8 cellular contexts compared by ENCODE assay signal in genomic region chr10:125896088-125896934, GRCh38. TPM values are rescaled to one million over a fixed set of nuclear protein-coding genes. Genes with fewer than 3 reads are reported as not detected.
DNase-seq lines count a peak whose midpoint lies in the region; ATAC-seq and TF ChIP-seq lines count a peak whose summit lies in the region.
"Not testable (repeated sequence)": the region's sequence is repeated elsewhere in the genome, so short reads cannot be mapped to it uniquely, and the experiment has no call there.

A gene with protein sequence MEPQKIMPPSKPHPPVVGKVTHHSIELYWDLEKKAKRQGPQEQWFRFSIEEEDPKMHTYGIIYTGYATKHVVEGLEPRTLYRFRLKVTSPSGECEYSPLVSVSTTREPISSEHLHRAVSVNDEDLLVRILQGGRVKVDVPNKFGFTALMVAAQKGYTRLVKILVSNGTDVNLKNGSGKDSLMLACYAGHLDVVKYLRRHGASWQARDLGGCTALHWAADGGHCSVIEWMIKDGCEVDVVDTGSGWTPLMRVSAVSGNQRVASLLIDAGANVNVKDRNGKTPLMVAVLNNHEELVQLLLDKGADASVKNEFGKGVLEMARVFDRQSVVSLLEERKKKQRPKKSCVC (plus strand): TSS chr10:125896564. CDS start chr10:125896643, 79 bp downstream.

- H3K4me3 Mint-ChIP-seq in natural killer cell treated with Interleukin-12 subunit alpha and Interleukin-12 subunit beta and Interleukin-15 and Interleukin-18, amount 100 ng/mL, for 72 hours: peak within 1 kb of the TSS; percentile 93
- H3K4me3 Mint-ChIP-seq in stimulated activated effector memory CD8-positive, alpha-beta T cell treated with anti-CD3 and anti-CD28 coated beads, Interleukin-12 subunit alpha, Interleukin-12 subunit beta, amount 100 ng/mL, for 72 hours: peak within 1 kb of the TSS; percentile 73

- H3K36me3 ChIP-seq in DOHH2 (ENCODE audit: control insufficient read depth, low read length); GM23248 (ENCODE audit: low read depth); SJSA1: not testable (repeated sequence)

- peak within 1 kb of the TSS; percentile 75 for H3K4me2 ChIP-seq in DOHH2 (ENCODE audit: low read length)
- peak within 1 kb of the TSS; percentile 83 for H3K4me2 ChIP-seq in GM23248 (ENCODE audit: unreplicated experiment)

- in situ Hi-C loops in GM23248 (cut with MboI); KBM-7 (cut with MboI; ENCODE audit: low pct_unique_long_range_greater_than_20kb, low sequenced_read_pairs): not testable (repeated sequence)

- not testable (repeated sequence) for H3K9me2 ChIP-seq in DOHH2 (replicated peaks; ENCODE audit: control insufficient read depth, low read length); GM23248 (ENCODE audit: insufficient read depth)

- H3F3A ChIP-seq in DOHH2 (ENCODE audit: control insufficient read depth, insufficient read depth): not testable (repeated sequence)
- peaks cover 13% of the 10 kb centered on the region for H3F3A ChIP-seq in GM23248 (ENCODE audit: insufficient read depth)

- not testable (repeated sequence) for H4K20me1 ChIP-seq in DOHH2 (ENCODE audit: control insufficient read depth, insufficient read depth, low read depth, low read length); GM23248 (ENCODE audit: insufficient read depth)

- not testable (repeated sequence) for TF ChIP-seq CTCF in DOHH2 (IDR thresholded peaks at IDR 0.05; ENCODE audit: low read depth, low read length, poor library complexity, severe bottlenecking); foreskin fibroblast (IDR thresholded peaks at IDR 0.05; ENCODE audit: low read depth, low read length)

- H2AFZ ChIP-seq in GM23248: peak within 1 kb of the TSS; percentile 89

- H3K27ac ChIP-seq in DOHH2 (ENCODE audit: low read depth, low read length): not testable (repeated sequence)
- H3K27ac ChIP-seq in GM23248 (peak within 1 kb of the TSS; percentile 84), SJSA1 (peak within 1 kb of the TSS; percentile 65)

- not testable (repeated sequence) for H3K9me3 ChIP-seq in DOHH2 (ENCODE audit: control insufficient read depth, insufficient read depth, low read length); GM23248 (ENCODE audit: low read depth); SJSA1 (replicated peaks)

- H3K4me3 ChIP-seq in DOHH2 (ENCODE audit: low read length) (peak within 1 kb of the TSS; percentile 77), GM23248 (peak within 1 kb of the TSS; percentile 88), SJSA1 (peak within 1 kb of the TSS; percentile 90), foreskin fibroblast (ENCODE audit: low read depth in 1 of 2, low read length in 2 of 2) (peak within 1 kb of the TSS; percentile 70 to 80)

- not testable (repeated sequence) for H3K27me3 ChIP-seq in DOHH2 (ENCODE audit: control insufficient read depth, low read length); GM23248 (replicated peaks; ENCODE audit: insufficient read depth); SJSA1 (replicated peaks)

- H3K79me2 ChIP-seq in DOHH2 (ENCODE audit: control insufficient read depth, low read length): not testable (repeated sequence)
- peaks cover 57% of the 10 kb centered on the region for H3K79me2 ChIP-seq in GM23248 (ENCODE audit: insufficient read depth)

- DNase-seq in GM23248 (peak; percentile 87), KBM-7 (peak; percentile 82), SJSA1 (ENCODE audit: low read depth in 1 of 2, low spot score in 2 of 2) (peak; percentile 82 to 90), activated gamma-delta T cell treated with Interleukin-2 at 50 U/mL for 16 hours (peak; percentile 76), foreskin fibroblast (peak; percentile 84 to 94)
- peak; percentile 90 for DNase-seq in natural killer cell treated with Interleukin-12 subunit alpha and Interleukin-12 subunit beta and Interleukin-15 and Interleukin-18, amount 100 ng/mL, for 72 hours (ENCODE audit: low spot score)
- peak; percentile 62 to 86 for DNase-seq in stimulated activated effector memory CD8-positive, alpha-beta T cell treated with anti-CD3 and anti-CD28 coated beads, Interleukin-12 subunit alpha, Interleukin-12 subunit beta, amount 100 ng/mL, for 72 hours (ENCODE audit: low spot score in 2 of 2)

- H3K27me3 Mint-ChIP-seq in natural killer cell treated with Interleukin-12 subunit alpha and Interleukin-12 subunit beta and Interleukin-15 and Interleukin-18, amount 100 ng/mL, for 72 hours: not testable (repeated sequence)

- 23 to 35% methylated on average over 80 to 82 of the region's 106 CpGs for WGBS in GM23248 (ENCODE audit: low coverage in 1 of 2, low lambda C conversion rate in 2 of 2, missing lambda C conversion rate in 2 of 2), 2 experiments

- not testable (repeated sequence) for H3K36me3 Mint-ChIP-seq in natural killer cell treated with Interleukin-12 subunit alpha and Interleukin-12 subunit beta and Interleukin-15 and Interleukin-18, amount 100 ng/mL, for 72 hours
- H3K36me3 Mint-ChIP-seq in stimulated activated effector memory CD8-positive, alpha-beta T cell treated with anti-CD3 and anti-CD28 coated beads, Interleukin-12 subunit alpha, Interleukin-12 subunit beta, amount 100 ng/mL, for 72 hours: peaks cover 13% of the 10 kb centered on the region

- H3K9me3 Mint-ChIP-seq in natural killer cell treated with Interleukin-12 subunit alpha and Interleukin-12 subunit beta and Interleukin-15 and Interleukin-18, amount 100 ng/mL, for 72 hours; stimulated activated effector memory CD8-positive, alpha-beta T cell treated with anti-CD3 and anti-CD28 coated beads, Interleukin-12 subunit alpha, Interleukin-12 subunit beta, amount 100 ng/mL, for 72 hours: not testable (repeated sequence)

- ATAC-seq in natural killer cell treated with Interleukin-12 subunit alpha and Interleukin-12 subunit beta and Interleukin-15 and Interleukin-18, amount 100 ng/mL, for 72 hours: peak; percentile 90 to 94
- ATAC-seq in stimulated activated effector memory CD8-positive, alpha-beta T cell treated with anti-CD3 and anti-CD28 coated beads, Interleukin-12 subunit alpha, Interleukin-12 subunit beta, amount 100 ng/mL, for 72 hours: peak; percentile 89

- H3K9ac ChIP-seq in GM23248: peak within 1 kb of the TSS; percentile 89

- H3K4me1 ChIP-seq in DOHH2 (ENCODE audit: control insufficient read depth, low read length); SJSA1 (replicated peaks): not testable (repeated sequence)
- peaks cover 17% of the 10 kb centered on the region; the same call in 1 of the 2 replicates for H3K4me1 ChIP-seq in GM23248 (ENCODE audit: insufficient read depth)

- H3K4me1 Mint-ChIP-seq in natural killer cell treated with Interleukin-12 subunit alpha and Interleukin-12 subunit beta and Interleukin-15 and Interleukin-18, amount 100 ng/mL, for 72 hours (ENCODE audit: low read depth in 2 of 2): peaks cover 11 to 13% of the 10 kb centered on the region in 2 donors
- peaks cover 13% of the 10 kb centered on the region for H3K4me1 Mint-ChIP-seq in stimulated activated effector memory CD8-positive, alpha-beta T cell treated with anti-CD3 and anti-CD28 coated beads, Interleukin-12 subunit alpha, Interleukin-12 subunit beta, amount 100 ng/mL, for 72 hours

- H3K27ac Mint-ChIP-seq in natural killer cell treated with Interleukin-12 subunit alpha and Interleukin-12 subunit beta and Interleukin-15 and Interleukin-18, amount 100 ng/mL, for 72 hours: peak within 1 kb of the TSS; percentile 69 to 85
- H3K27ac Mint-ChIP-seq in stimulated activated effector memory CD8-positive, alpha-beta T cell treated with anti-CD3 and anti-CD28 coated beads, Interleukin-12 subunit alpha, Interleukin-12 subunit beta, amount 100 ng/mL, for 72 hours: peak within 1 kb of the TSS; percentile 91

RNA-seq across cellular contexts. Expression of the gene that starts here (rescaled TPM):
- total RNA-seq in GM23248 (2014; rRNA removed; shearing (Covaris generic)): 4.3 and 13.3 TPM in 2 replicates
- 7.9 and 10.2 TPM in 2 replicates for polyA plus RNA-seq in GM23248 (2016; fragmentation: Nextera tagmentation; extraction: Ambion mirVana)
- total RNA-seq in SJSA1 (2014; rRNA removed; shearing (Covaris generic)): 0.18 TPM in 1 of 2 replicates, not detected in the other
- total RNA-seq in natural killer cell treated with Interleukin-12 subunit alpha and Interleukin-12 subunit beta and Interleukin-15 and Interleukin-18, amount 100 ng/mL, for 72 hours: not detected

Comparison
In these comparisons a context has a peak if more than half of its experiments do, and no peak if none do; other contexts are left out.
1. Peak in DNase-seq, H3K4me3 ChIP-seq and H3K27ac ChIP-seq in SJSA1; RNA of the gene not detected or under 1 TPM.
2. Peak in DNase-seq and ATAC-seq in natural killer cell treated with Interleukin-12 subunit alpha and Interleukin-12 subunit beta and Interleukin-15 and Interleukin-18, amount 100 ng/mL, for 72 hours; RNA of the gene not detected or under 1 TPM.